9 cellular contexts compared by ENCODE assay signal in genomic region chr2:209495855-209496585, GRCh38.
DNase-seq lines count a peak whose midpoint lies in the region; ATAC-seq and TF ChIP-seq lines count a peak whose summit lies in the region.
"Had no signal": no experiment of that assay in that cellular context is flagged by ENCODE, and none has a peak within 500 bp of the region (broad histone marks: within the 10 kb centered on the region; RNA-seq: fewer than 3 reads in every experiment).

No MANE protein-coding gene starts in this region.

- DNase-seq in MG63 (peak; percentile 82), brain microvascular endothelial cell (peak; percentile 98), lower lobe of right lung (no peak), HuH-7.5 (ENCODE audit: low spot score) (no peak)
- no peak for DNase-seq in CD8-positive, alpha-beta T cell
- DNase-seq: activated B cell treated with CpG ODN at 0.5 μM for 24 hours had no signal

- peak overlapping the region; percentile 59 for H3K4me3 ChIP-seq in ACC112 (ENCODE audit: low read depth, low read length)
- no peak overlapping the region for H3K4me3 ChIP-seq in MG63
- H3K4me3 ChIP-seq in brain microvascular endothelial cell (ENCODE audit: low read depth, low read length) = no peak overlapping the region
- H3K4me3 ChIP-seq in lower lobe of right lung = no peak overlapping the region
- no peak overlapping the region for H3K4me3 ChIP-seq in CD8-positive, alpha-beta T cell (ENCODE audit: low read depth, low read length)

- H3K27me3 ChIP-seq in ACC112 (ENCODE audit: insufficient read depth, low read length) (no peaks in the 10 kb centered on the region), MG63 (no peaks in the 10 kb centered on the region), brain microvascular endothelial cell (replicated peaks) (no peaks in the 10 kb centered on the region), lower lobe of right lung (ENCODE audit: low read depth) (no peaks in the 10 kb centered on the region)
- no peaks in the 10 kb centered on the region for H3K27me3 ChIP-seq in CD8-positive, alpha-beta T cell (ENCODE audit: insufficient read depth, low read length)

- no peaks in the 10 kb centered on the region for H3K4me1 Mint-ChIP-seq in CD8-positive, alpha-beta T cell (ENCODE audit: low read depth)

- CTCF ChIA-PET in CD8-positive, alpha-beta T cell (lab: Charles Lee) = no interaction called here

- no peak for TF ChIP-seq CTCF in brain microvascular endothelial cell (IDR thresholded peaks at IDR 0.05; ENCODE audit: low read depth, low read length, missing control alignments)
- no peak for TF ChIP-seq CTCF in lower lobe of right lung (IDR thresholded peaks at IDR 0.05)
- TF ChIP-seq CTCF in CD8-positive, alpha-beta T cell (IDR thresholded peaks at IDR 0.05) = no peak

- H3K9me3 ChIP-seq in MG63 = peaks cover 26% of the 10 kb centered on the region
- peaks cover 13% of the 10 kb centered on the region for H3K9me3 ChIP-seq in lower lobe of right lung
- H3K9me3 ChIP-seq in CD8-positive, alpha-beta T cell (ENCODE audit: low read length) = no peaks in the 10 kb centered on the region

- no peaks in the 10 kb centered on the region for H3K27me3 Mint-ChIP-seq in CD8-positive, alpha-beta T cell (ENCODE audit: low read depth)
- H3K27me3 Mint-ChIP-seq: activated B cell treated with CpG ODN at 0.5 μM for 24 hours had no signal

- no peaks in the 10 kb centered on the region for H3K36me3 Mint-ChIP-seq in CD8-positive, alpha-beta T cell

- H3K27ac ChIP-seq in ACC112 (ENCODE audit: low read depth, low read length) (peak overlapping the region; percentile 99), brain microvascular endothelial cell (peak overlapping the region; percentile 74), lower lobe of right lung (peak overlapping the region; percentile 74)
- no peak overlapping the region for H3K27ac ChIP-seq in CD8-positive, alpha-beta T cell (ENCODE audit: low read depth, low read length)

- H3K36me3 ChIP-seq in ACC112 (ENCODE audit: insufficient read depth, low read length) (no peaks in the 10 kb centered on the region), MG63 (no peaks in the 10 kb centered on the region), brain microvascular endothelial cell (replicated peaks) (no peaks in the 10 kb centered on the region), lower lobe of right lung (no peaks in the 10 kb centered on the region)
- H3K36me3 ChIP-seq in CD8-positive, alpha-beta T cell (ENCODE audit: insufficient read depth, low read length) = no peaks in the 10 kb centered on the region

- ATAC-seq in lower lobe of right lung (peak; percentile 95 to 97), HG02623 (IDR thresholded peaks at IDR 0.05; ENCODE audit: unreplicated experiment) (no peak), HG02973 (IDR thresholded peaks at IDR 0.05; ENCODE audit: unreplicated experiment) (no peak)
- no peak for ATAC-seq in CD8-positive, alpha-beta T cell

- H3K4me3 Mint-ChIP-seq in CD8-positive, alpha-beta T cell = no peak overlapping the region
- H3K4me3 Mint-ChIP-seq: activated B cell treated with CpG ODN at 0.5 μM for 24 hours had no signal

- no peak overlapping the region for H2AFZ ChIP-seq in ACC112 (ENCODE audit: low read length, unreplicated experiment)

- H3K27ac Mint-ChIP-seq in CD8-positive, alpha-beta T cell = no peak overlapping the region
- H3K27ac Mint-ChIP-seq: activated B cell treated with CpG ODN at 0.5 μM for 24 hours had no signal

- in situ Hi-C loops in brain microvascular endothelial cell (cut with HindIII; ENCODE audit: low pct_ligation_motif_present, low sequenced_read_pairs) = no loop called here

- POLR2A ChIA-PET in CD8-positive, alpha-beta T cell (lab: Charles Lee) = no interaction called here

- peaks cover 5% of the 10 kb centered on the region for H3K79me2 ChIP-seq in ACC112 (ENCODE audit: control insufficient read depth, insufficient read depth, low read length, unreplicated experiment)

- peaks cover 37% of the 10 kb centered on the region for H3K4me1 ChIP-seq in ACC112 (ENCODE audit: control insufficient read depth, insufficient read depth, low read length, unreplicated experiment)
- H3K4me1 ChIP-seq in lower lobe of right lung = peaks cover 17% of the 10 kb centered on the region
- H3K4me1 ChIP-seq in CD8-positive, alpha-beta T cell (ENCODE audit: insufficient read depth, low read length) = no peaks in the 10 kb centered on the region

- peaks cover 14% of the 10 kb centered on the region for H3K9me3 Mint-ChIP-seq in CD8-positive, alpha-beta T cell

- intact Hi-C loops in lower lobe of right lung (cut with DNase I) = no loop called here
- intact Hi-C loops in CD8-positive, alpha-beta T cell (cut with DNase I, micrococcal nuclease) = no loop called here

Comparison
In these comparisons a context has a peak if more than half of its experiments do, and no peak if none do; other contexts are left out.
1. DNase-seq: peak in MG63 (single experiment) and brain microvascular endothelial cell (single experiment); none in lower lobe of right lung (single experiment), HuH-7.5 (single experiment) and CD8-positive, alpha-beta T cell (0 of 7).
2. ATAC-seq: peak in lower lobe of right lung (2 of 2); none in HG02623 (single experiment), HG02973 (single experiment) and CD8-positive, alpha-beta T cell (single experiment).